1 cellular context compared by ENCODE assay signal in the genomic region with DNA sequence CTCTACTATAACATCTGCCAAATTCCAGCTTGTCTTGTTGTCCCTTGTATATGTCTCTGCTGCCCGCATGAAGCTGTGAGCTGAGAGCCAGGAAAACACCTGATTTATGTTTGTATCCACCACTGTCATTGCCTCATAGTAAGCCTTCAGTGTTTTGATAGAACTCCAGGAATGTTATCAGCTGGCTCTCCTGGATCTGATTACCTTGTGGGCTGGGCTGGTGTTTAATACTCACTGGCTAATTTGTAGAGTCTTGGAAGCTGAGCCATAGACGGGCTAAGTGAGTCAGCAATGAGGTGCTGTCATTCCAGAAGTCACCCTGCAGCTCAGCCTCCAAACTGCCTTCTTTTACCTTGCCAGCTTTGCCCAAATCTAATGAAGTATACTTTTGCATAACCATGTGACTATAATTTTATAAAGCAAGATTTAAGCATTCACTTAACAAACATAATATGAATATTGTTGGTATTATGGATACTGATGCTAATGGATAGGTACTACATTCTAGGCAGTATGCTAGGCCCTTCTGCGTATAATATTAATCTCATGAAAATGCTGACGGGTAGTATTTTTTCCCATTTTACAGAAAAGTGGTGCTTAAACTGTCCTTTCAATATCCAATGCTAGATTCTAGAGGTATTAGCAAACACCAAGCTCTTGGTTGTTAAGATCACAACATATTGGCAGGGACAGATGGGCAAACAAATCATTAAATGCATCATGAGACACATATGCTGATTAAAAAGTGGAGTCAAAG.
TF ChIP-seq lines count a peak whose summit lies in the region.

No MANE protein-coding gene starts in this region.

TF ChIP-seq in liver, 16 proteins besides CTCF, POLR2A, EP300 and RAD21 (continued from another document):
- TF ChIP-seq, protein P1, sequence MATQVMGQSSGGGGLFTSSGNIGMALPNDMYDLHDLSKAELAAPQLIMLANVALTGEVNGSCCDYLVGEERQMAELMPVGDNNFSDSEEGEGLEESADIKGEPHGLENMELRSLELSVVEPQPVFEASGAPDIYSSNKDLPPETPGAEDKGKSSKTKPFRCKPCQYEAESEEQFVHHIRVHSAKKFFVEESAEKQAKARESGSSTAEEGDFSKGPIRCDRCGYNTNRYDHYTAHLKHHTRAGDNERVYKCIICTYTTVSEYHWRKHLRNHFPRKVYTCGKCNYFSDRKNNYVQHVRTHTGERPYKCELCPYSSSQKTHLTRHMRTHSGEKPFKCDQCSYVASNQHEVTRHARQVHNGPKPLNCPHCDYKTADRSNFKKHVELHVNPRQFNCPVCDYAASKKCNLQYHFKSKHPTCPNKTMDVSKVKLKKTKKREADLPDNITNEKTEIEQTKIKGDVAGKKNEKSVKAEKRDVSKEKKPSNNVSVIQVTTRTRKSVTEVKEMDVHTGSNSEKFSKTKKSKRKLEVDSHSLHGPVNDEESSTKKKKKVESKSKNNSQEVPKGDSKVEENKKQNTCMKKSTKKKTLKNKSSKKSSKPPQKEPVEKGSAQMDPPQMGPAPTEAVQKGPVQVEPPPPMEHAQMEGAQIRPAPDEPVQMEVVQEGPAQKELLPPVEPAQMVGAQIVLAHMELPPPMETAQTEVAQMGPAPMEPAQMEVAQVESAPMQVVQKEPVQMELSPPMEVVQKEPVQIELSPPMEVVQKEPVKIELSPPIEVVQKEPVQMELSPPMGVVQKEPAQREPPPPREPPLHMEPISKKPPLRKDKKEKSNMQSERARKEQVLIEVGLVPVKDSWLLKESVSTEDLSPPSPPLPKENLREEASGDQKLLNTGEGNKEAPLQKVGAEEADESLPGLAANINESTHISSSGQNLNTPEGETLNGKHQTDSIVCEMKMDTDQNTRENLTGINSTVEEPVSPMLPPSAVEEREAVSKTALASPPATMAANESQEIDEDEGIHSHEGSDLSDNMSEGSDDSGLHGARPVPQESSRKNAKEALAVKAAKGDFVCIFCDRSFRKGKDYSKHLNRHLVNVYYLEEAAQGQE (IDR thresholded peaks at IDR 0.05), result peak; percentile 44
